ENCODE assay signal across 27 cellular contexts in the genomic region with DNA sequence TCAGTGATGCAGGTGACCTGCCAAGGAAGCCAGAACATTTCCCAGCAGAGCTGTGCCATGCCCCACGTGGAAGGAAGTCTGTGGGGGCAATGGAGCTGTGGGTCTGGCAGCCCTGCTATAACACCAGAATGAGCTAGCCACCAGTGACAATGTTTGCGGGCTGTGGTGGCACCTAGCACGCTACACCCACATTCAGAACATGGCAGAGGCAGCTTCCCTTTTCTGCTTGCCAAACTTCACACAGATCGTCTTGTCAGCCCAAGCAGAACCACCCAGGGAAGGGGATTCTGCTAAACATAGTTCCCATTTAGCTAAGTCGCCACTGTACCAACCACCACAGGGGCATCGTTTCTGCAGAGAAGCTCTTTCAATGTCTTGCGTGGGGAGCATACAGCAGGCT.
"Had no signal": no experiment of that assay in that cellular context is flagged by ENCODE, and none has a peak within 500 bp of the region (broad histone marks: within the 10 kb centered on the region; RNA-seq: fewer than 3 reads in every experiment).

No MANE protein-coding gene starts in this region.

- H3K4me1 Mint-ChIP-seq: activated naive CD4-positive, alpha-beta T cell treated with anti-CD3 and anti-CD28 coated beads, Interleukin-2, amount 50 U/mL, for 24 hours; activated naive CD8-positive, alpha-beta T cell treated with anti-CD3 and anti-CD28 coated beads, Interleukin-2, amount 50 U/mL, for 24 hours; immature natural killer cell had no signal

- H3K9me3 ChIP-seq: ovary, right lobe of liver, suprapubic skin had no signal

- H3K4me1 ChIP-seq: breast epithelium, gastroesophageal sphincter, heart left ventricle, right lobe of liver, suprapubic skin, tibial artery had no signal

- H3K36me3 ChIP-seq: breast epithelium, gastroesophageal sphincter, heart left ventricle, ovary, right lobe of liver, suprapubic skin, tibial artery had no signal

- H3K27ac Mint-ChIP-seq: activated CD4-positive, alpha-beta T cell treated with anti-CD3 and anti-CD28 coated beads for 36 hours; activated CD8-positive, alpha-beta memory T cell treated with anti-CD3 and anti-CD28 coated beads, Interleukin-2, amount 10 ng/mL, durations not matched to agents 7 days and 5 days; activated CD8-positive, alpha-beta T cell treated with anti-CD3 and anti-CD28 coated beads, Interleukin-2, amount 10 ng/mL, durations not matched to agents 7 days and 5 days; activated naive CD4-positive, alpha-beta T cell treated with anti-CD3 and anti-CD28 coated beads, Interleukin-2, amount 50 U/mL, for 24 hours; activated naive CD8-positive, alpha-beta T cell treated with anti-CD3 and anti-CD28 coated beads, Interleukin-2, amount 50 U/mL, for 24 hours; activated T-helper 2 cell treated with anti-CD3 and anti-CD28 coated beads, Interferon-gamma antibody, Interleukin-2, Interleukin-4, amounts not matched to agents 10 μg/mL and 5 μg/mL and 100 μg/mL, durations not matched to agents 14 hours and 24 hours and 36 hours; immature natural killer cell; progenitor cell of endocrine pancreas; stimulated activated effector memory CD8-positive, alpha-beta T cell treated with anti-CD3 and anti-CD28 coated beads, Interleukin-12 subunit alpha, Interleukin-12 subunit beta, amount 100 ng/mL, for 72 hours; T-helper 17 cell had no signal

- H3K4me3 ChIP-seq: breast epithelium, gastroesophageal sphincter, heart left ventricle, ovary, right lobe of liver, skin epidermis, suprapubic skin, tibial artery had no signal

- H3K36me3 Mint-ChIP-seq: stimulated activated effector memory CD8-positive, alpha-beta T cell treated with anti-CD3 and anti-CD28 coated beads, Interleukin-12 subunit alpha, Interleukin-12 subunit beta, amount 100 ng/mL, for 72 hours had no signal

- ATAC-seq: activated CD4-positive, alpha-beta T cell treated with anti-CD3 and anti-CD28 coated beads for 36 hours; activated CD8-positive, alpha-beta memory T cell treated with anti-CD3 and anti-CD28 coated beads, Interleukin-2, amount 10 ng/mL, durations not matched to agents 7 days and 5 days; activated CD8-positive, alpha-beta T cell treated with anti-CD3 and anti-CD28 coated beads, Interleukin-2, amount 10 ng/mL, durations not matched to agents 7 days and 5 days; activated naive CD8-positive, alpha-beta T cell treated with anti-CD3 and anti-CD28 coated beads, Interleukin-2, amount 50 U/mL, for 24 hours; gastroesophageal sphincter; heart left ventricle; right lobe of liver; stimulated activated effector memory CD8-positive, alpha-beta T cell treated with anti-CD3 and anti-CD28 coated beads, Interleukin-12 subunit alpha, Interleukin-12 subunit beta, amount 100 ng/mL, for 72 hours; T-helper 17 cell had no signal

- H3K27ac ChIP-seq: breast epithelium, gastroesophageal sphincter, heart left ventricle, ovary, right lobe of liver, skin epidermis, suprapubic skin, tibial artery had no signal

- FAIRE-seq: endothelial cell of umbilical vein had no signal

- DNase-seq: activated CD4-positive, alpha-beta T cell treated with anti-CD3 and anti-CD28 coated beads for 36 hours; activated CD4-positive, CD25-positive, alpha-beta regulatory T cell; activated CD8-positive, alpha-beta memory T cell treated with anti-CD3 and anti-CD28 coated beads, Interleukin-2, amount 10 ng/mL, durations not matched to agents 7 days and 5 days; activated CD8-positive, alpha-beta T cell treated with anti-CD3 and anti-CD28 coated beads, Interleukin-2, amount 10 ng/mL, durations not matched to agents 7 days and 5 days; activated naive CD8-positive, alpha-beta T cell treated with anti-CD3 and anti-CD28 coated beads, Interleukin-2, amount 50 U/mL, for 24 hours; activated T-cell treated with anti-CD3 and anti-CD28 coated beads, Interleukin-2, amount 50 U/mL, for 48 hours; amygdala; central memory CD4-positive, alpha-beta T cell; heart left ventricle; hypothalamus; immature natural killer cell; mesenchymal stem cell; ovary; right lobe of liver; stimulated activated CD4-positive, alpha-beta T cell treated with anti-CD3 and anti-CD28 coated beads, Interleukin-4, amount 100 ng/mL, for 24 hours; T-helper 17 cell; T1000; tibial artery had no signal

- H3K4me3 Mint-ChIP-seq: activated CD4-positive, alpha-beta T cell treated with anti-CD3 and anti-CD28 coated beads for 36 hours; activated CD8-positive, alpha-beta memory T cell treated with anti-CD3 and anti-CD28 coated beads, Interleukin-2, amount 10 ng/mL, durations not matched to agents 7 days and 5 days; activated CD8-positive, alpha-beta T cell treated with anti-CD3 and anti-CD28 coated beads, Interleukin-2, amount 10 ng/mL, durations not matched to agents 7 days and 5 days; activated naive CD4-positive, alpha-beta T cell treated with anti-CD3 and anti-CD28 coated beads, Interleukin-2, amount 50 U/mL, for 24 hours; activated naive CD8-positive, alpha-beta T cell treated with anti-CD3 and anti-CD28 coated beads, Interleukin-2, amount 50 U/mL, for 24 hours; immature natural killer cell; stimulated activated effector memory CD8-positive, alpha-beta T cell treated with anti-CD3 and anti-CD28 coated beads, Interleukin-12 subunit alpha, Interleukin-12 subunit beta, amount 100 ng/mL, for 72 hours; T-helper 17 cell had no signal
